8 cellular contexts compared by ENCODE assay signal in genomic region chr9:74773886-74774479, GRCh38.
A peak's percentile ranks its signal among the peaks of the same experiment; 100 is the strongest.
DNase-seq lines count a peak whose midpoint lies in the region; ATAC-seq lines count a peak whose summit lies in the region.

No MANE protein-coding gene starts in this region.

- H3K27me3 Mint-ChIP-seq in naive B cell = peaks cover 9 to 15% (median 11%) of the 10 kb centered on the region in 3 donors

- no peaks in the 10 kb centered on the region for H3K27me3 ChIP-seq in NT2/D1 (ENCODE audit: insufficient read depth, insufficient read length)

- DNase-seq in AG08396 (ENCODE audit: low spot score) (peak; percentile 54), HPDE6-E6E7 (ENCODE audit: extremely low spot score) (peak; percentile 44), NT2/D1 (ENCODE audit: low read depth, low spot score) (peak; percentile 67), activated T-cell treated with anti-CD3 and anti-CD28 coated beads for 24 hours (ENCODE audit: low read depth) (peak; percentile 53), naive B cell (peak; percentile 55)
- DNase-seq in stimulated activated effector memory CD8-positive, alpha-beta T cell treated with anti-CD3 and anti-CD28 coated beads, Interleukin-12 subunit alpha, Interleukin-12 subunit beta, amount 100 ng/mL, for 72 hours (ENCODE audit: low spot score in 2 of 2) = peak; percentile 42 to 76

- H3K9ac ChIP-seq in NT2/D1 (ENCODE audit: insufficient read length, low read depth) = no peak overlapping the region

- H3K27ac Mint-ChIP-seq in naive B cell = peak overlapping the region in 1 of 6 donors; percentile 14
- H3K27ac Mint-ChIP-seq in stimulated activated effector memory CD8-positive, alpha-beta T cell treated with anti-CD3 and anti-CD28 coated beads, Interleukin-12 subunit alpha, Interleukin-12 subunit beta, amount 100 ng/mL, for 72 hours = no peak overlapping the region

- no peak overlapping the region for H3K4me3 ChIP-seq in NT2/D1 (ENCODE audit: insufficient read length, low read depth)

- no peak overlapping the region for H3K4me3 Mint-ChIP-seq in naive B cell
- H3K4me3 Mint-ChIP-seq in stimulated activated effector memory CD8-positive, alpha-beta T cell treated with anti-CD3 and anti-CD28 coated beads, Interleukin-12 subunit alpha, Interleukin-12 subunit beta, amount 100 ng/mL, for 72 hours = no peak overlapping the region

- peak; percentile 44 for ATAC-seq in GM18858 (IDR thresholded peaks at IDR 0.05; ENCODE audit: unreplicated experiment)
- ATAC-seq in esophagus mucosa = peak; percentile 86
- ATAC-seq in naive B cell (ENCODE audit: low read depth in 2 of 2) = peak; percentile 45 to 75
- ATAC-seq in stimulated activated effector memory CD8-positive, alpha-beta T cell treated with anti-CD3 and anti-CD28 coated beads, Interleukin-12 subunit alpha, Interleukin-12 subunit beta, amount 100 ng/mL, for 72 hours = peak; percentile 54

- no peaks in the 10 kb centered on the region for H3K9me3 Mint-ChIP-seq in naive B cell
- no peaks in the 10 kb centered on the region for H3K9me3 Mint-ChIP-seq in stimulated activated effector memory CD8-positive, alpha-beta T cell treated with anti-CD3 and anti-CD28 coated beads, Interleukin-12 subunit alpha, Interleukin-12 subunit beta, amount 100 ng/mL, for 72 hours

- H3K4me1 ChIP-seq in NT2/D1 (ENCODE audit: insufficient read depth, insufficient read length) = no peaks in the 10 kb centered on the region

- no peaks in the 10 kb centered on the region for H3K4me1 Mint-ChIP-seq in naive B cell
- H3K4me1 Mint-ChIP-seq in stimulated activated effector memory CD8-positive, alpha-beta T cell treated with anti-CD3 and anti-CD28 coated beads, Interleukin-12 subunit alpha, Interleukin-12 subunit beta, amount 100 ng/mL, for 72 hours = peaks cover 14% of the 10 kb centered on the region

- no peaks in the 10 kb centered on the region for H3K36me3 Mint-ChIP-seq in naive B cell
- H3K36me3 Mint-ChIP-seq in stimulated activated effector memory CD8-positive, alpha-beta T cell treated with anti-CD3 and anti-CD28 coated beads, Interleukin-12 subunit alpha, Interleukin-12 subunit beta, amount 100 ng/mL, for 72 hours = no peaks in the 10 kb centered on the region

- no peaks in the 10 kb centered on the region; the same call in 1 of the 2 replicates for H3K9me3 ChIP-seq in NT2/D1 (ENCODE audit: insufficient read depth, low read length)

- no peaks in the 10 kb centered on the region for H3K36me3 ChIP-seq in NT2/D1 (ENCODE audit: insufficient read depth, insufficient read length, low read length)
